1 cellular context compared by ENCODE assay signal in genomic region chr16:729768-730665, GRCh38.
TF ChIP-seq lines count a peak whose summit lies in the region.

No MANE protein-coding gene starts in this region.

TF ChIP-seq in SK-N-SH, 30 proteins besides CTCF, POLR2A, EP300 and RAD21 (continued from another document):
- TF ChIP-seq USF1 (IDR thresholded peaks at IDR 0.05; ENCODE audit: borderline replicate concordance, low read depth) (no peak), NRF1 (IDR thresholded peaks at IDR 0.05; ENCODE audit: low read depth, low read length) (no peak), RFX5 (IDR thresholded peaks at IDR 0.05; ENCODE audit: low read length) (no peak), JUND (IDR thresholded peaks at IDR 0.05) (no peak), MAX (IDR thresholded peaks at IDR 0.05; ENCODE audit: low read depth) (no peak), TEAD4 (IDR thresholded peaks at IDR 0.05; ENCODE audit: borderline replicate concordance, insufficient read depth) (no peak)
